In the genomic region with DNA sequence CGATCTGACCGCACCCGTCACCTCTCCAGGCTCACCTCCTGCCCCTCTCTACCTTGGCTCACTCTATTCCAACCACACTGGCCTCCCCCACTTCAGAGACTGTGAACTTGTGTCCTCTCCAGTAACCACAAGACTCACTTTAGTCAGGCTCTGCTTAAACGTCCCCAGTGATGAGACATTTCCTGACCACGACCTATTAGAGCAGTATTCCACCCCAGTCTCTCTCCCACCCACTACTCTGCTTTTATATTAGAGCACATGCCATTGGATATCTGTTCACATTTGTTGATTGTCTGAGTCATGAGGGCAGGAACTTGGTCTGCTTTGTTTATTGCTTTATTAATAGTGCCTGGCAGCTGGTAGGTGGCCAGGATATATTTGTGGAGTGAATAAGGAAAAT, we compare ENCODE assay signal across 10 cellular contexts. TPM values are rescaled to one million over a fixed set of nuclear protein-coding genes. Genes with fewer than 3 reads are reported as not detected.
A peak's percentile ranks its signal among the peaks of the same experiment; 100 is the strongest.
DNase-seq lines count a peak whose midpoint lies in the region; ATAC-seq and TF ChIP-seq lines count a peak whose summit lies in the region.
"Had no signal": no experiment of that assay in that cellular context is flagged by ENCODE, and none has a peak within 500 bp of the region (broad histone marks: within the 10 kb centered on the region; RNA-seq: fewer than 3 reads in every experiment).

No MANE protein-coding gene starts in this region.

- no peak for DNase-seq in activated CD4-positive, CD25-positive, alpha-beta regulatory T cell (lab: John Stamatoyannopoulos, UW)
- DNase-seq in M059J (ENCODE audit: low read depth) (peak; percentile 98), dermis blood vessel endothelial cell (peak; percentile 73), smooth muscle cell of the brain vasculature (ENCODE audit: low read depth, low spot score) (peak; percentile 69), G401 (ENCODE audit: low spot score) (no peak), omental fat pad (ENCODE audit: low spot score) (no peak)
- DNase-seq: anterior cingulate cortex had no signal

- ATAC-seq in activated CD4-positive, CD25-positive, alpha-beta regulatory T cell treated with anti-CD3 and anti-CD28 coated beads, Interleukin-2, amount 50 U/mL, for 24 hours, result peak; percentile 25 to 59
- ATAC-seq in omental fat pad (ENCODE audit: low FRiP score) (no peak), HG03095 (IDR thresholded peaks at IDR 0.05; ENCODE audit: unreplicated experiment) (no peak)

- in situ Hi-C loops in G401 (cut with HindIII; ENCODE audit: low sequenced_read_pairs), result no loop called here

- no peak for TF ChIP-seq CTCF in omental fat pad (IDR thresholded peaks at IDR 0.05)

RNA-seq across cellular contexts. Expression of a gene that starts 20.1 kb away (rescaled TPM):
- total RNA-seq in M059J (2014; rRNA removed; shearing (Covaris generic)), result 64.5 and 66.8 TPM in 2 replicates
- total RNA-seq in dermis blood vessel endothelial cell (57.0 and 63.8 TPM in 2 replicates), omental fat pad (10 to 100 TPM; 27.9 to 52.0 (median 43.8) TPM)
- total RNA-seq in G401 (2014; rRNA removed; shearing (Covaris generic)), result 90.8 and 98.5 TPM in 2 replicates

RNA-seq across cellular contexts. Expression of a gene that starts 20.2 kb away (rescaled TPM):
- 3.5 and 13.6 TPM in 2 replicates for total RNA-seq in M059J (2014; rRNA removed; shearing (Covaris generic))
- total RNA-seq in dermis blood vessel endothelial cell (8.7 and 9.9 TPM in 2 replicates), omental fat pad (10 to 100 TPM; 11.2 to 19.3 (median 16.5) TPM)
- total RNA-seq in G401 (2014; rRNA removed; shearing (Covaris generic)), result 1.2 and 2.8 TPM in 2 replicates

RNA-seq across cellular contexts. Expression of a gene that starts 47.7 kb away (rescaled TPM):
- 17.5 and 18.3 TPM in 2 replicates for total RNA-seq in M059J (2014; rRNA removed; shearing (Covaris generic))
- total RNA-seq in dermis blood vessel endothelial cell (0.34 and 0.70 TPM in 2 replicates), omental fat pad (10 to 100 TPM in 3 of 4 donors, 1 to 10 TPM in 1; 3.9 to 30.3 (median 21.4) TPM)
- 6.1 and 13.8 TPM in 2 replicates for total RNA-seq in G401 (2014; rRNA removed; shearing (Covaris generic))
- total RNA-seq: B cell had no signal

Comparison
In these comparisons a context has a peak if more than half of its experiments do, and no peak if none do; other contexts are left out.
1. ATAC-seq: peak in activated CD4-positive, CD25-positive, alpha-beta regulatory T cell treated with anti-CD3 and anti-CD28 coated beads, Interleukin-2, amount 50 U/mL, for 24 hours (2 of 2); none in omental fat pad (single experiment) and HG03095 (single experiment).
2. DNase-seq: peak in M059J (single experiment), dermis blood vessel endothelial cell (single experiment) and smooth muscle cell of the brain vasculature (single experiment); none in activated CD4-positive, CD25-positive, alpha-beta regulatory T cell (0 of 4), G401 (single experiment) and omental fat pad (single experiment).